Comparison of ENCODE assay signal across 8 cellular contexts in genomic region chr2:949384-949893, GRCh38. TPM values are rescaled to one million over a fixed set of nuclear protein-coding genes. Genes with fewer than 3 reads are reported as not detected.
DNase-seq lines count a peak whose midpoint lies in the region; ATAC-seq and TF ChIP-seq lines count a peak whose summit lies in the region.

No MANE protein-coding gene starts in this region.

- H3K27me3 ChIP-seq in hepatocyte (peaks cover 80% of the 10 kb centered on the region), spleen (replicated peaks in 1 of 7) (peaks cover 4 to 81% (median 38%) of the 10 kb centered on the region in 7 donors)

- peak; percentile 35 for DNase-seq in NCI-H510A treated with DMSO at 0.1 percent for 48 hours (lab: John Stamatoyannopoulos, UW)
- no peak for DNase-seq in NCI-H510A (lab: John Stamatoyannopoulos, UW)
- DNase-seq in hepatocyte (ENCODE audit: low spot score) = no peak
- no peak for DNase-seq in spleen
- no peak for DNase-seq in AG08396 (ENCODE audit: low spot score)

- H3K4me3 ChIP-seq in hepatocyte (peak overlapping the region; percentile 64), spleen (peak overlapping the region in 7 of 8 donors; percentile 44 to 75 (median 49))

- H3K4me1 ChIP-seq in hepatocyte (ENCODE audit: insufficient read depth) (peaks cover 8% of the 10 kb centered on the region), spleen (peaks cover 3 to 55% (median 33%) of the 10 kb centered on the region in 6 donors)

- H3K4me2 ChIP-seq in hepatocyte = peak overlapping the region; percentile 97

- peak overlapping the region; percentile 47; the same call in 1 of the 2 replicates for H3K27ac ChIP-seq in VCaP
- H3K27ac ChIP-seq in hepatocyte = no peak overlapping the region
- no peak overlapping the region for H3K27ac ChIP-seq in spleen

- H4K20me1 ChIP-seq in hepatocyte (ENCODE audit: insufficient read depth, poor library complexity, severe bottlenecking) = no peaks in the 10 kb centered on the region

- no peaks in the 10 kb centered on the region for H3K9me3 ChIP-seq in hepatocyte (ENCODE audit: low read depth)
- peaks cover 0 to 8% (median 5%) of the 10 kb centered on the region in 8 donors for H3K9me3 ChIP-seq in spleen

- intact Hi-C loops in spleen (cut with DNase I; ENCODE audit: low total_unique reads) = no loop called here

- no peak overlapping the region for H2AFZ ChIP-seq in hepatocyte

- ATAC-seq in HG03469 (IDR thresholded peaks at IDR 0.05; ENCODE audit: unreplicated experiment) (no peak), GM19397 (IDR thresholded peaks at IDR 0.05; ENCODE audit: unreplicated experiment) (no peak)

- H3K9me2 ChIP-seq in hepatocyte (replicated peaks; ENCODE audit: insufficient read depth) = no peaks in the 10 kb centered on the region

- no peaks in the 10 kb centered on the region for H3K79me2 ChIP-seq in hepatocyte

- TF ChIP-seq POLR2A in spleen (IDR thresholded peaks at IDR 0.05) = no peak

- 3% methylated on average over 20 of the region's 20 CpGs for WGBS in hepatocyte (ENCODE audit: low lambda C conversion rate, missing lambda C conversion rate)
- 8 to 13% (median 9%) methylated on average over 20 of the region's 20 CpGs for WGBS in spleen, 5 donors

- H3K36me3 ChIP-seq in hepatocyte (replicated peaks; ENCODE audit: insufficient read depth, low read depth) (no peaks in the 10 kb centered on the region), spleen (no peaks in the 10 kb centered on the region)

- no peak for TF ChIP-seq CTCF in VCaP (conservative IDR thresholded peaks at IDR 0.05)
- no peak for TF ChIP-seq CTCF in hepatocyte (IDR thresholded peaks at IDR 0.05; ENCODE audit: poor library complexity)
- no peak for TF ChIP-seq CTCF in spleen (IDR thresholded peaks at IDR 0.05 in 8 of 11, conservative IDR thresholded peaks at IDR 0.05 in 3 of 11)

RNA-seq across cellular contexts. Expression of gene SNTG2, which starts 1.2 kb away (rescaled TPM):
- not detected in 2 replicates for total RNA-seq in hepatocyte
- not detected in 2 replicates for polyA plus RNA-seq in hepatocyte
- 10 to 100 TPM; 12.8 to 59.4 (median 21.6) TPM for total RNA-seq in spleen
- polyA plus RNA-seq in spleen = 10 to 100 TPM in 2 of 3 donors, 1 to 10 TPM in 1; 1.9 to 17.1 (median 12.7) TPM

Comparison
In these comparisons a context has a peak if more than half of its experiments do, and no peak if none do; other contexts are left out.
1. RNA of gene SNTG2, which starts 1.2 kb away (total RNA-seq): 12.8 to 59.4 TPM in spleen; not detected in hepatocyte; every median in the first group is over 10 times any median in the second.